In the genomic region with DNA sequence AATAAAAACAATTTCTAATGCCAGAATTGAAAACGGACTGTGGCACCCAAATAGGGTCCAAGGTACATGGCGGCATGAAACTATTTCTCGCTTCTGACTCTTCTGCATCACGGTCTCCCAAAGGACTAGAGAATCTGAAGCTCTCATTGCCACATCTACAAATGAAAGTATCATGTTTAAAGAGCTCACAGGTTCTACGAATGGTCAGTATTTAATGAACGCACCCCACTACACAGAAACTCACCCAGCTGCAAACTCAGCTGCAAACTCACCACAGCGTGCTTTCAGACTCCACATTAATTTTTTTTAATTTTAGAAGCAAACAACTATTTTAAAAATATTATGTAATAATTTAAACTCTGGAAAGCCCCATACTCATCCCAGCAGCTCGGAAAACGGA, we compare ENCODE assay signal across 8 cellular contexts. TPM values are rescaled to one million over a fixed set of nuclear protein-coding genes. Genes with fewer than 3 reads are reported as not detected.
DNase-seq lines count a peak whose midpoint lies in the region; ATAC-seq, FAIRE-seq and TF ChIP-seq lines count a peak whose summit lies in the region.

No MANE protein-coding gene starts in this region.

- no peak for DNase-seq in A549 (ENCODE audit: low read depth in 1 of 2, low spot score in 1 of 2)
- DNase-seq in SJSA1 (ENCODE audit: low read depth in 1 of 2, low spot score in 2 of 2) = no peak
- peak; percentile 40 for DNase-seq in fibroblast of peridontal ligament (ENCODE audit: extremely low read depth)
- no peak for DNase-seq in sigmoid colon
- no peak for DNase-seq in NCI-H1436 treated with DMSO at 0.1 percent for 48 hours (lab: John Stamatoyannopoulos, UW)
- no peak for DNase-seq in effector CD4-positive, alpha-beta T cell

- H3K4me2 ChIP-seq in A549 = peak overlapping the region; percentile 86

- no peak for ATAC-seq in A549
- ATAC-seq in GM18907 (IDR thresholded peaks at IDR 0.05; ENCODE audit: unreplicated experiment) = peak; percentile 2
- no peak for ATAC-seq in HG03469 (IDR thresholded peaks at IDR 0.05; ENCODE audit: unreplicated experiment)

- H3K4me3 ChIP-seq in A549 (peak overlapping the region; percentile 73), SJSA1 (peak overlapping the region; percentile 80), sigmoid colon (peak overlapping the region; percentile 77 to 94 (median 85))

- peaks cover 31% of the 10 kb centered on the region for H3K36me3 ChIP-seq in SJSA1
- H3K36me3 ChIP-seq in sigmoid colon = no peaks in the 10 kb centered on the region

- POLR2A ChIA-PET in A549 (lab: Yijun Ruan, JAX) = interaction anchor here (1.0 to 3.0 kb wide), 3 partner anchors 14 to 117 kb away, joined by 5 to 118 read pairs (median 15); a partner anchor contains a TSS

- H3K27me3 ChIP-seq in SJSA1 (replicated peaks) = no peaks in the 10 kb centered on the region
- H3K27me3 ChIP-seq in sigmoid colon = no peaks in the 10 kb centered on the region

- no peak for TF ChIP-seq RAD21 in A549 (conservative IDR thresholded peaks at IDR 0.05 in 1 of 2, IDR thresholded peaks at IDR 0.05 in 1 of 2)

- H3K4me1 ChIP-seq in A549 = peaks cover 20% of the 10 kb centered on the region
- H3K4me1 ChIP-seq in SJSA1 (replicated peaks) = peaks cover 25% of the 10 kb centered on the region
- H3K4me1 ChIP-seq in sigmoid colon = peaks cover 0 to 46% (median 30%) of the 10 kb centered on the region in 4 donors

- intact Hi-C loops in sigmoid colon (cut with DNase I) = loop anchor here (2.0 to 5.0 kb wide), 2 partner anchors 51 to 89 kb away; a partner anchor contains a TSS

- CTCF ChIA-PET in A549 (lab: Yijun Ruan, JAX) = interaction anchor here (1.4 to 2.8 kb wide), 2 partner anchors 52 to 70 kb away, joined by 4 to 11 read pairs; no protein-coding TSS in a partner anchor

- no peak for FAIRE-seq in A549 (lab: Jason Lieb, UNC)

- no peak for TF ChIP-seq EP300 in A549 (IDR thresholded peaks at IDR 0.05)
- no peak for TF ChIP-seq EP300 in sigmoid colon (IDR thresholded peaks at IDR 0.05)

- TF ChIP-seq POLR2A in A549 (IDR thresholded peaks at IDR 0.05; ENCODE audit: low read length) = no peak
- peak in 1 of 2 donors; percentile 5 for TF ChIP-seq POLR2A in sigmoid colon (IDR thresholded peaks at IDR 0.05)

- 5% methylated on average over 9 of the region's 9 CpGs for WGBS in A549 (ENCODE audit: missing lambda C conversion rate)
- WGBS in sigmoid colon, 2 donors = 3 to 10% methylated on average over 9 of the region's 9 CpGs

- H3K9me3 ChIP-seq in A549 = no peaks in the 10 kb centered on the region
- H3K9me3 ChIP-seq in SJSA1 (replicated peaks) = no peaks in the 10 kb centered on the region
- no peaks in the 10 kb centered on the region for H3K9me3 ChIP-seq in sigmoid colon

- H3K27ac ChIP-seq in A549 = peak overlapping the region; percentile 91 to 93
- H3K27ac ChIP-seq in SJSA1 = peak overlapping the region; percentile 84; the same call in 1 of the 2 replicates
- H3K27ac ChIP-seq in sigmoid colon = peak overlapping the region; percentile 93 to 98 (median 96)

- TF ChIP-seq CTCF in A549 (IDR thresholded peaks at IDR 0.05) (no peak), sigmoid colon (IDR thresholded peaks at IDR 0.05) (no peak)

TF ChIP-seq in A549, 52 proteins besides CTCF, POLR2A, EP300 and RAD21:
- no peak for TF ChIP-seq NFE2L2 (conservative IDR thresholded peaks at IDR 0.05; ENCODE audit: low read length)
- no peak for TF ChIP-seq ZC3H11A (IDR thresholded peaks at IDR 0.05)
- no peak for TF ChIP-seq HOXA7 (CRISPR knock-in tag; IDR thresholded peaks at IDR 0.05)

RNA-seq across cellular contexts. Expression of a gene that starts 1.1 kb away (rescaled TPM):
- polyA plus RNA-seq in A549 (2011; rRNA removed) (11.7 and 26.5 TPM in 2 replicates), A549 (2017; fragmentation: RNase III; extraction: RNeasy Plus Mini Kit Qiagen cat#74134 plus additional on column Dnase treatment) (15.2 to 16.0 TPM (median 15.8 TPM) in 3 replicates), sigmoid colon (10 to 100 TPM in 1 of 3 donors, 1 to 10 TPM in 2; 2.4 to 14.8 (median 3.0) TPM)
- polyA plus RNA-seq in A549 (2012; cell fraction: cytosol; rRNA removed) = 4.6 and 5.7 TPM in 2 replicates
- polyA plus RNA-seq in A549 (2012; cell fraction: nucleus; rRNA removed) = 12.0 and 19.8 TPM in 2 replicates
- 61.6 and 63.7 TPM in 2 replicates for polyA minus RNA-seq in A549 (2011; rRNA and poly(A)+ RNA removed)
- 22.8 and 28.2 TPM in 2 replicates for total RNA-seq in SJSA1 (2014; rRNA removed; shearing (Covaris generic))
- 100 to 1,000 TPM in 1 of 4 donors, 10 to 100 TPM in 3; 53.9 to 117 (median 56.2) TPM for total RNA-seq in sigmoid colon
